ENCODE assay signal across 18 cellular contexts in genomic region chr14:51540364-51540763, GRCh38.
A peak's percentile ranks its signal among the peaks of the same experiment; 100 is the strongest.
DNase-seq lines count a peak whose midpoint lies in the region; FAIRE-seq and TF ChIP-seq lines count a peak whose summit lies in the region.
"Had no signal": no experiment of that assay in that cellular context is flagged by ENCODE, and none has a peak within 500 bp of the region (broad histone marks: within the 10 kb centered on the region; RNA-seq: fewer than 3 reads in every experiment).

No MANE protein-coding gene starts in this region.

- H3K9me3 ChIP-seq in mammary epithelial cell (replicated peaks; ENCODE audit: insufficient read depth, low read length) (peaks cover 3% of the 10 kb centered on the region), keratinocyte (ENCODE audit: control insufficient read depth, low read depth, low read length) (peaks cover 3% of the 10 kb centered on the region)

- TF ChIP-seq CTCF in mammary epithelial cell (conservative IDR thresholded peaks at IDR 0.05 in 1 of 2, IDR thresholded peaks at IDR 0.05 in 1 of 2; ENCODE audit: extremely low read depth in 1 of 2, insufficient read depth in 1 of 2, low read depth in 1 of 2, low read length in 2 of 2), result no peak
- TF ChIP-seq CTCF in keratinocyte (optimal IDR thresholded peaks at IDR 0.05 in 1 of 3, IDR thresholded peaks at IDR 0.05 in 1 of 3, conservative IDR thresholded peaks at IDR 0.05 in 1 of 3; ENCODE audit: extremely low read depth in 1 of 3, insufficient read depth in 2 of 3, low read length in 3 of 3), result no peak
- TF ChIP-seq CTCF in GM10266 (IDR thresholded peaks at IDR 0.05; ENCODE audit: control insufficient read depth, insufficient read depth, low read depth, missing control alignments), result no peak

- peak overlapping the region; percentile 92 for H3K27ac ChIP-seq in ACC112 (ENCODE audit: low read depth, low read length)
- H3K27ac ChIP-seq in mammary epithelial cell (ENCODE audit: insufficient read depth, low read depth, low read length), result peak overlapping the region; percentile 95
- peak overlapping the region; percentile 100 for H3K27ac ChIP-seq in keratinocyte (ENCODE audit: control insufficient read depth, insufficient read depth, low read length)

- peak; percentile 65 for FAIRE-seq in keratinocyte (lab: Jason Lieb, UNC)
- FAIRE-seq: K562, small intestine had no signal

- CTCF ChIA-PET in mammary epithelial cell (lab: Charles Lee; ENCODE audit: low non-redundant PET), result interaction anchor here (0.5 kb wide), 1 partner anchor 52 kb away, joined by 4 read pairs; no protein-coding TSS in a partner anchor

- peaks cover under 1% of the 10 kb centered on the region; the same call in 1 of the 2 replicates for H3K36me3 ChIP-seq in ACC112 (ENCODE audit: insufficient read depth, low read length)
- H3K36me3 ChIP-seq in mammary epithelial cell (ENCODE audit: insufficient read depth, low read length), result peaks cover 3% of the 10 kb centered on the region
- peaks cover 0 to 9% of the 10 kb centered on the region in 2 experiments for H3K36me3 ChIP-seq in keratinocyte (ENCODE audit: control insufficient read depth in 2 of 2, extremely low read depth in 1 of 2, insufficient read depth in 2 of 2, low read length in 2 of 2)
- H3K36me3 ChIP-seq: tibial nerve had no signal

- 52% methylated on average over 3 of the region's 3 CpGs for WGBS in mammary epithelial cell (ENCODE audit: low coverage, missing lambda C conversion rate)

- intact Hi-C loops in mammary epithelial cell (cut with micrococcal nuclease), result no loop called here

- H4K20me1 ChIP-seq in mammary epithelial cell (ENCODE audit: insufficient read depth, low read length) (no peaks in the 10 kb centered on the region), keratinocyte (ENCODE audit: control insufficient read depth, extremely low read depth, insufficient read depth, low read length) (no peaks in the 10 kb centered on the region)

- H3K4me1 ChIP-seq in ACC112 (ENCODE audit: control insufficient read depth, insufficient read depth, low read length, unreplicated experiment) (peaks cover 40% of the 10 kb centered on the region), mammary epithelial cell (ENCODE audit: insufficient read depth, low read length) (peaks cover 49% of the 10 kb centered on the region), keratinocyte (ENCODE audit: control insufficient read depth, extremely low read depth, insufficient read depth, low read length) (peaks cover 53% of the 10 kb centered on the region)
- H3K4me1 ChIP-seq: tibial nerve had no signal

- H3K4me2 ChIP-seq in mammary epithelial cell (ENCODE audit: insufficient read depth, low read depth, low read length) (peak overlapping the region; percentile 66), keratinocyte (ENCODE audit: control insufficient read depth, extremely low read depth, insufficient read depth, low read depth, low read length) (peak overlapping the region; percentile 96)

- peak overlapping the region; percentile 66 for H3K9ac ChIP-seq in mammary epithelial cell (ENCODE audit: insufficient read depth, low read length)
- H3K9ac ChIP-seq in keratinocyte (ENCODE audit: control insufficient read depth, extremely low read depth, insufficient read depth, low read length), result peak overlapping the region; percentile 86

- dilution Hi-C loops in mammary epithelial cell (cut with HindIII; ENCODE audit: low sequenced_read_pairs), result no loop called here
- dilution Hi-C loops in keratinocyte (cut with MboI; ENCODE audit: extremely low pct_ligation_motif_present, low sequenced_read_pairs), result no loop called here

- H3K4me3 ChIP-seq in ACC112 (ENCODE audit: low read depth, low read length) (peak overlapping the region; percentile 44; the same call in 1 of the 2 replicates), mammary epithelial cell (replicated peaks in 1 of 3; ENCODE audit: insufficient read depth in 1 of 3, low read depth in 2 of 3, low read length in 3 of 3) (peak overlapping the region in 1 of 3 experiments; percentile 2), keratinocyte (ENCODE audit: control insufficient read depth in 2 of 3, extremely low read depth in 1 of 3, insufficient read depth in 2 of 3, low read depth in 1 of 3, low read length in 3 of 3) (peak overlapping the region in 2 of 3 experiments; percentile 61)
- H3K4me3 ChIP-seq: K562, tibial nerve had no signal

- no peak overlapping the region for H2AFZ ChIP-seq in ACC112 (ENCODE audit: low read length, unreplicated experiment)
- H2AFZ ChIP-seq in mammary epithelial cell (ENCODE audit: low read depth, low read length), result no peak overlapping the region
- H2AFZ ChIP-seq in keratinocyte (ENCODE audit: control insufficient read depth, low read length), result no peak overlapping the region

- no peaks in the 10 kb centered on the region for H3K9me1 ChIP-seq in keratinocyte (ENCODE audit: control insufficient read depth, extremely low read depth, insufficient read depth, low read length)

- H3K79me2 ChIP-seq in ACC112 (ENCODE audit: control insufficient read depth, insufficient read depth, low read length, unreplicated experiment) (no peaks in the 10 kb centered on the region), mammary epithelial cell (ENCODE audit: insufficient read depth, low read length) (peaks cover 92% of the 10 kb centered on the region), keratinocyte (ENCODE audit: control insufficient read depth, insufficient read depth, low read length) (peaks cover 73% of the 10 kb centered on the region)

- DNase-seq in M059J (ENCODE audit: low read depth) (peak; percentile 70), mammary epithelial cell (peak; percentile 57), keratinocyte (ENCODE audit: low read depth, low spot score) (no peak), NCI-H1105 treated with DMSO at 0.1 percent for 48 hours (lab: John Stamatoyannopoulos, UW) (no peak), GM19240 (ENCODE audit: insufficient read length, low spot score) (no peak), GM10266 (ENCODE audit: extremely low spot score) (no peak)
- no peak for DNase-seq in activated CD4-positive, alpha-beta T cell treated with anti-CD3 and anti-CD28 coated beads for 4 hours
- DNase-seq: effector CD8-positive, alpha-beta T cell; NCI-H1092 treated with DMSO at 0.1 percent for 48 hours; NCI-H2171 treated with DMSO at 0.1 percent for 48 hours; NK-92 treated with Interleukin-12 subunit alpha and Interleukin-12 subunit beta, amount 100 ng/mL, for 24 hours; occipital lobe; SIG-M5; small intestine; stimulated activated naive B cell treated with anti-CD40 and anti-IgM and Interleukin-4, amounts not matched to agents 10 μg/mL and 1 μg/mL and 100 μg/mL, for 72 hours had no signal

- H3K27me3 ChIP-seq in ACC112 (ENCODE audit: insufficient read depth, low read length) (no peaks in the 10 kb centered on the region), mammary epithelial cell (ENCODE audit: insufficient read depth, low read length) (no peaks in the 10 kb centered on the region), keratinocyte (ENCODE audit: control insufficient read depth, extremely low read depth, insufficient read depth, low read length) (no peaks in the 10 kb centered on the region)
- H3K27me3 ChIP-seq: tibial nerve had no signal

- BruUV-seq in mammary epithelial cell (replicated peaks; lab: Mats Ljungman, UMichigan), result no TSS peak

- in situ Hi-C loops in mammary epithelial cell (cut with MboI; ENCODE audit: low sequenced_read_pairs in 2 of 2), result no loop called here

Comparison
In these comparisons a context has a peak if more than half of its experiments do, and no peak if none do; other contexts are left out.
1. DNase-seq: peak in M059J (single experiment) and mammary epithelial cell (single experiment); none in keratinocyte (single experiment), NCI-H1105 treated with DMSO at 0.1 percent for 48 hours (single experiment), activated CD4-positive, alpha-beta T cell treated with anti-CD3 and anti-CD28 coated beads for 4 hours (0 of 2), GM19240 (single experiment) and GM10266 (single experiment).
2. Peak in every context shown above with its lines, with median percentiles within 50 percentile points of each other: H3K27ac ChIP-seq.